Comparison of ENCODE assay signal across 8 cellular contexts in the genomic region with DNA sequence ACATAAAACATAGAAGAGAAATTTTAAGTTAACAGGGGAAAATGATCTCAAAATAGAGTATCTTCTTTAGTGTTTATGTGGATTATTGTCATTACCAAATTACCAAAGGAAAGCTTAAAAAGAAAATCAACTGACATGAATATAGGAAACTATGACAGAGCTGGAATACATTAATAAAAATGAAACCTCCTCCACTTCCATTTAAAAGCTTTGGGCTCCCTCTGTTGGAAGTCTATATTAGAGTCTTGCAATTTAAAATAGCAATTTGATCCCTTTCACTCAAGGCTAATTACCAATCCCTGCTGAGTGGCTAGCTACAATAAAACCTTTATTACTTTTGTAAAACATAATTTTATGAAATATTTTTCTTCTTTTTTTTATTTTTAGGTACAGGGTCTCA.
DNase-seq lines count a peak whose midpoint lies in the region; ATAC-seq and TF ChIP-seq lines count a peak whose summit lies in the region.

No MANE protein-coding gene starts in this region.

- no peak overlapping the region for H3K27ac Mint-ChIP-seq in CD14-positive monocyte
- H3K27ac Mint-ChIP-seq in naive thymus-derived CD4-positive, alpha-beta T cell: peak overlapping the region in 1 of 9 donors; percentile 40
- no peak overlapping the region for H3K27ac Mint-ChIP-seq in activated CD4-positive, alpha-beta T cell treated with anti-CD3 and anti-CD28 coated beads, Interleukin-2, amount 10 ng/mL, durations not matched to agents 7 days and 5 days
- no peak overlapping the region for H3K27ac Mint-ChIP-seq in activated naive CD4-positive, alpha-beta T cell treated with anti-CD3 and anti-CD28 coated beads, Interleukin-2, amount 10 ng/mL, durations not matched to agents 7 days and 5 days

- H3K9me3 ChIP-seq in HEK293 (ENCODE audit: control insufficient read depth, insufficient read depth, low read depth, low read length): no peaks in the 10 kb centered on the region
- H3K9me3 ChIP-seq in naive thymus-derived CD4-positive, alpha-beta T cell (ENCODE audit: control insufficient read depth in 2 of 3, low read length in 3 of 3): no peaks in the 10 kb centered on the region

- no peak overlapping the region for H3K4me3 Mint-ChIP-seq in CD14-positive monocyte
- no peak overlapping the region for H3K4me3 Mint-ChIP-seq in naive thymus-derived CD4-positive, alpha-beta T cell
- no peak overlapping the region for H3K4me3 Mint-ChIP-seq in activated CD4-positive, alpha-beta T cell treated with anti-CD3 and anti-CD28 coated beads, Interleukin-2, amount 10 ng/mL, durations not matched to agents 7 days and 5 days
- no peak overlapping the region for H3K4me3 Mint-ChIP-seq in activated naive CD4-positive, alpha-beta T cell treated with anti-CD3 and anti-CD28 coated beads, Interleukin-2, amount 10 ng/mL, durations not matched to agents 7 days and 5 days

- H3K27me3 ChIP-seq in naive thymus-derived CD4-positive, alpha-beta T cell (ENCODE audit: control insufficient read depth in 2 of 2, insufficient read depth in 2 of 2, low read length in 2 of 2): no peaks in the 10 kb centered on the region

- H3K27ac ChIP-seq in HEK293 (ENCODE audit: extremely low read depth, low read depth, low read length): no peak overlapping the region
- no peak overlapping the region for H3K27ac ChIP-seq in naive thymus-derived CD4-positive, alpha-beta T cell (ENCODE audit: low read depth, low read length)

- no peaks in the 10 kb centered on the region for H3K4me1 ChIP-seq in HEK293 (ENCODE audit: control insufficient read depth, insufficient read depth, low read length)
- no peaks in the 10 kb centered on the region for H3K4me1 ChIP-seq in naive thymus-derived CD4-positive, alpha-beta T cell (ENCODE audit: control insufficient read depth in 2 of 2, insufficient read depth in 2 of 2, low read length in 2 of 2)

- peaks cover 19% of the 10 kb centered on the region for H3K4me1 Mint-ChIP-seq in CD14-positive monocyte
- peaks cover 31 to 89% (median 73%) of the 10 kb centered on the region in 7 donors for H3K4me1 Mint-ChIP-seq in naive thymus-derived CD4-positive, alpha-beta T cell
- H3K4me1 Mint-ChIP-seq in activated CD4-positive, alpha-beta T cell treated with anti-CD3 and anti-CD28 coated beads, Interleukin-2, amount 10 ng/mL, durations not matched to agents 7 days and 5 days: peaks cover 40% of the 10 kb centered on the region
- peaks cover 30% of the 10 kb centered on the region for H3K4me1 Mint-ChIP-seq in activated naive CD4-positive, alpha-beta T cell treated with anti-CD3 and anti-CD28 coated beads, Interleukin-2, amount 10 ng/mL, durations not matched to agents 7 days and 5 days

- no peaks in the 10 kb centered on the region for H3K9me3 Mint-ChIP-seq in CD14-positive monocyte
- H3K9me3 Mint-ChIP-seq in naive thymus-derived CD4-positive, alpha-beta T cell: no peaks in the 10 kb centered on the region
- H3K9me3 Mint-ChIP-seq in activated CD4-positive, alpha-beta T cell treated with anti-CD3 and anti-CD28 coated beads, Interleukin-2, amount 10 ng/mL, durations not matched to agents 7 days and 5 days: peaks cover 8% of the 10 kb centered on the region
- no peaks in the 10 kb centered on the region for H3K9me3 Mint-ChIP-seq in activated naive CD4-positive, alpha-beta T cell treated with anti-CD3 and anti-CD28 coated beads, Interleukin-2, amount 10 ng/mL, durations not matched to agents 7 days and 5 days

- no peaks in the 10 kb centered on the region for H3K36me3 ChIP-seq in HEK293 (ENCODE audit: control insufficient read depth in 2 of 2, insufficient read depth in 1 of 2, low read length in 2 of 2)
- peaks cover 0 to 11% (median 0%) of the 10 kb centered on the region in 3 experiments for H3K36me3 ChIP-seq in naive thymus-derived CD4-positive, alpha-beta T cell (ENCODE audit: control insufficient read depth in 2 of 3, insufficient read depth in 3 of 3, low read length in 3 of 3)

- DNase-seq in CD14-positive monocyte (ENCODE audit: low spot score): no peak
- DNase-seq in NCI-H82 (lab: John Stamatoyannopoulos, UW): peak; percentile 89
- DNase-seq in dedifferentiated amniotic fluid mesenchymal stem cell (ENCODE audit: extremely low spot score): peak; percentile 37
- peak in 6 of 9 donors; percentile 10 to 42 (median 24) for DNase-seq in naive thymus-derived CD4-positive, alpha-beta T cell
- DNase-seq in activated CD4-positive, alpha-beta T cell treated with anti-CD3 and anti-CD28 coated beads, Interleukin-2, amount 10 ng/mL, durations not matched to agents 7 days and 5 days: no peak
- DNase-seq in activated naive CD4-positive, alpha-beta T cell treated with anti-CD3 and anti-CD28 coated beads, Interleukin-2, amount 10 ng/mL, durations not matched to agents 7 days and 5 days: no peak

- POLR2A ChIA-PET in HEK293 (lab: Yijun Ruan, JAX): no interaction called here
- POLR2A ChIA-PET in naive thymus-derived CD4-positive, alpha-beta T cell (lab: Charles Lee): no interaction called here
- POLR2A ChIA-PET in activated CD4-positive, alpha-beta T cell treated with anti-CD3 and anti-CD28 coated beads, Interleukin-2, amount 10 ng/mL, durations not matched to agents 7 days and 5 days (lab: Charles Lee): no interaction called here

- H3K36me3 Mint-ChIP-seq in CD14-positive monocyte: peaks cover 6 to 9% of the 10 kb centered on the region in 2 donors
- peaks cover 0 to 30% (median 17%) of the 10 kb centered on the region in 5 donors for H3K36me3 Mint-ChIP-seq in naive thymus-derived CD4-positive, alpha-beta T cell
- peaks cover 25% of the 10 kb centered on the region for H3K36me3 Mint-ChIP-seq in activated CD4-positive, alpha-beta T cell treated with anti-CD3 and anti-CD28 coated beads, Interleukin-2, amount 10 ng/mL, durations not matched to agents 7 days and 5 days (ENCODE audit: low read depth)
- peaks cover 37% of the 10 kb centered on the region for H3K36me3 Mint-ChIP-seq in activated naive CD4-positive, alpha-beta T cell treated with anti-CD3 and anti-CD28 coated beads, Interleukin-2, amount 10 ng/mL, durations not matched to agents 7 days and 5 days

- CTCF ChIA-PET in HEK293 (lab: Yijun Ruan, JAX): interaction anchor here (0.6 to 1.0 kb wide), 4 partner anchors 20 to 202 kb away, joined by 3 read pairs; no protein-coding TSS in a partner anchor
- CTCF ChIA-PET in naive thymus-derived CD4-positive, alpha-beta T cell (lab: Charles Lee): interaction anchor here (0.7 to 1.8 kb wide), 2 partner anchors 29 to 312 kb away, joined by 3 to 5 read pairs; no protein-coding TSS in a partner anchor
- CTCF ChIA-PET in activated CD4-positive, alpha-beta T cell treated with anti-CD3 and anti-CD28 coated beads, Interleukin-2, amount 10 ng/mL, durations not matched to agents 7 days and 5 days (lab: Charles Lee): interaction anchor here (0.5 to 0.6 kb wide), 2 partner anchors 182 to 1157 kb away, joined by 3 to 4 read pairs; no protein-coding TSS in a partner anchor
- CTCF ChIA-PET in activated naive CD4-positive, alpha-beta T cell treated with anti-CD3 and anti-CD28 coated beads, Interleukin-2, amount 10 ng/mL, durations not matched to agents 7 days and 5 days (lab: Charles Lee): interaction anchor here (0.9 to 1.7 kb wide), 8 partner anchors 175 to 641 kb away, joined by 3 to 10 read pairs (median 3); no protein-coding TSS in a partner anchor

- intact Hi-C loops in CD14-positive monocyte (cut with micrococcal nuclease): no loop called here
- intact Hi-C loops in naive thymus-derived CD4-positive, alpha-beta T cell (cut with micrococcal nuclease): loop anchor here (1.0 to 10.0 kb wide), 7 partner anchors 85 to 920 kb away; a partner anchor contains a TSS

- ATAC-seq in naive thymus-derived CD4-positive, alpha-beta T cell: peak; percentile 69
- no peak for ATAC-seq in GM19023 (IDR thresholded peaks at IDR 0.05; ENCODE audit: unreplicated experiment)

- peaks cover 0 to 1% (median 0%) of the 10 kb centered on the region in 3 donors for H3K27me3 Mint-ChIP-seq in CD14-positive monocyte (ENCODE audit: low read depth in 3 of 3)
- no peaks in the 10 kb centered on the region for H3K27me3 Mint-ChIP-seq in naive thymus-derived CD4-positive, alpha-beta T cell
- no peaks in the 10 kb centered on the region for H3K27me3 Mint-ChIP-seq in activated CD4-positive, alpha-beta T cell treated with anti-CD3 and anti-CD28 coated beads, Interleukin-2, amount 10 ng/mL, durations not matched to agents 7 days and 5 days
- H3K27me3 Mint-ChIP-seq in activated naive CD4-positive, alpha-beta T cell treated with anti-CD3 and anti-CD28 coated beads, Interleukin-2, amount 10 ng/mL, durations not matched to agents 7 days and 5 days: no peaks in the 10 kb centered on the region

- peak; percentile 64 for TF ChIP-seq CTCF in CD14-positive monocyte (IDR thresholded peaks at IDR 0.05)
- no peak for TF ChIP-seq CTCF in HEK293 (tag by site-specific recombination; IDR thresholded peaks at IDR 0.05)

- no peak overlapping the region for H3K4me3 ChIP-seq in HEK293 (ENCODE audit: low read depth, low read length)
- H3K4me3 ChIP-seq in naive thymus-derived CD4-positive, alpha-beta T cell (ENCODE audit: low read length): no peak overlapping the region

TF ChIP-seq in HEK293, 187 proteins besides CTCF, POLR2A, EP300 and RAD21 (continues in another document):
- TF ChIP-seq, protein P1, sequence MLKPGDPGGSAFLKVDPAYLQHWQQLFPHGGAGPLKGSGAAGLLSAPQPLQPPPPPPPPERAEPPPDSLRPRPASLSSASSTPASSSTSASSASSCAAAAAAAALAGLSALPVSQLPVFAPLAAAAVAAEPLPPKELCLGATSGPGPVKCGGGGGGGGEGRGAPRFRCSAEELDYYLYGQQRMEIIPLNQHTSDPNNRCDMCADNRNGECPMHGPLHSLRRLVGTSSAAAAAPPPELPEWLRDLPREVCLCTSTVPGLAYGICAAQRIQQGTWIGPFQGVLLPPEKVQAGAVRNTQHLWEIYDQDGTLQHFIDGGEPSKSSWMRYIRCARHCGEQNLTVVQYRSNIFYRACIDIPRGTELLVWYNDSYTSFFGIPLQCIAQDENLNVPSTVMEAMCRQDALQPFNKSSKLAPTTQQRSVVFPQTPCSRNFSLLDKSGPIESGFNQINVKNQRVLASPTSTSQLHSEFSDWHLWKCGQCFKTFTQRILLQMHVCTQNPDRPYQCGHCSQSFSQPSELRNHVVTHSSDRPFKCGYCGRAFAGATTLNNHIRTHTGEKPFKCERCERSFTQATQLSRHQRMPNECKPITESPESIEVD (tag by site-specific recombination; IDR thresholded peaks at IDR 0.05): peak; percentile 40; the same call in 1 of the 2 replicates
- peak; percentile 57 for TF ChIP-seq ZNF654 (tag by site-specific recombination; IDR thresholded peaks at IDR 0.05; ENCODE audit: low read depth)
- no peak for TF ChIP-seq ZNF292 (tag by site-specific recombination; IDR thresholded peaks at IDR 0.05; ENCODE audit: borderline replicate concordance, low read depth)

Comparison
In these comparisons a context has a peak if more than half of its experiments do, and no peak if none do; other contexts are left out.
1. DNase-seq: peak in NCI-H82 (single experiment), dedifferentiated amniotic fluid mesenchymal stem cell (single experiment) and naive thymus-derived CD4-positive, alpha-beta T cell (6 of 9); none in CD14-positive monocyte (single experiment), activated CD4-positive, alpha-beta T cell treated with anti-CD3 and anti-CD28 coated beads, Interleukin-2, amount 10 ng/mL, durations not matched to agents 7 days and 5 days (single experiment) and activated naive CD4-positive, alpha-beta T cell treated with anti-CD3 and anti-CD28 coated beads, Interleukin-2, amount 10 ng/mL, durations not matched to agents 7 days and 5 days (single experiment).
2. intact Hi-C loops: an anchor here in naive thymus-derived CD4-positive, alpha-beta T cell (1.0 to 10.0 kb wide); none called in CD14-positive monocyte.